1 cellular context compared by ENCODE assay signal in the genomic region with DNA sequence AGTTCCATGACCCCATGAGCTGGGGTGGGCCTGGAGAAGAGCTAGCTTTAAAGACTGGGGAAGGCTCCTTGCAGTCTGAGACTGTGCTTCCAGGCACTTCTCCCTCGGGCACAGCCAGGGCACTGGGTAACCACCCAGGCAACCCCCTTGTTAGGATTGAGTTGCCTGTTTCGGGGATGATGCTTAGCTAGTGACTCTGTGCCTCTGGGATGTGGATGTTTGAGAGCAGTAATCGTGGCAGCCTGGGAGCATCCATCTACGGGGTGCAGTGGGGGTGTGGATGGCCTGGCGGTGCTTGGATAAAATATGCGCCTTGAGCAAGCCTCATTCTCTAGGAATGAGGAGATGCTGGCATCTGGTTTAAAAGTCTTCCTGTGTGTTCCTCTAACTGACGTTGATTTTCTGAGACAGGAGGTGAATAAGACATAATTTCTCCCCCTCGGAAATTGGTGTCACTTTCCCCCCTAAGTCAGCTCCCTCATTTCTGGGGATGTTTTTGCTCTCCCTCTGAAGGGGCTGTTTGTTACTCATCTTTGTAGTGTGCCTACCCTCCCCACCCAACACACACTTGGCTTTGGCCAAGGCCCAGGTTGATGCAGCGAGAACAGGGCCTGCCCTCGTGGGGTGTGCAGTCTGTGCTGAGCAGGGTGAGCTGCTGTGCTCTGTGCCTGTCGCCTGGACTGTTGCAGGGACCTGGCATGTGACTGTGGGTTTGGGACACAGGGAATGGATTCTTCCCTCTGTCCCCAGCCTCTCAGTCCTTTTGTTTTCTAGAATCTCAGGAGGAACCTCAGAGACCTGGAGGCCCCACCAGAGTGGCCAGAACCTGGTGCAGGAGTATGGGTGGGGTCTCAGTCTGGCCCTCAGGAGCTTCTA.
TF ChIP-seq lines count a peak whose summit lies in the region.

No MANE protein-coding gene starts in this region.

TF ChIP-seq in HepG2, 621 proteins besides CTCF, POLR2A, EP300 and RAD21 (continued from another document and continues in another):
- TF ChIP-seq, protein P1, sequence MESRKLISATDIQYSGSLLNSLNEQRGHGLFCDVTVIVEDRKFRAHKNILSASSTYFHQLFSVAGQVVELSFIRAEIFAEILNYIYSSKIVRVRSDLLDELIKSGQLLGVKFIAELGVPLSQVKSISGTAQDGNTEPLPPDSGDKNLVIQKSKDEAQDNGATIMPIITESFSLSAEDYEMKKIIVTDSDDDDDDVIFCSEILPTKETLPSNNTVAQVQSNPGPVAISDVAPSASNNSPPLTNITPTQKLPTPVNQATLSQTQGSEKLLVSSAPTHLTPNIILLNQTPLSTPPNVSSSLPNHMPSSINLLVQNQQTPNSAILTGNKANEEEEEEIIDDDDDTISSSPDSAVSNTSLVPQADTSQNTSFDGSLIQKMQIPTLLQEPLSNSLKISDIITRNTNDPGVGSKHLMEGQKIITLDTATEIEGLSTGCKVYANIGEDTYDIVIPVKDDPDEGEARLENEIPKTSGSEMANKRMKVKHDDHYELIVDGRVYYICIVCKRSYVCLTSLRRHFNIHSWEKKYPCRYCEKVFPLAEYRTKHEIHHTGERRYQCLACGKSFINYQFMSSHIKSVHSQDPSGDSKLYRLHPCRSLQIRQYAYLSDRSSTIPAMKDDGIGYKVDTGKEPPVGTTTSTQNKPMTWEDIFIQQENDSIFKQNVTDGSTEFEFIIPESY (CRISPR knock-in tag; IDR thresholded peaks at IDR 0.05) = peak; percentile 57; the same call in 1 of the 2 replicates
- TF ChIP-seq ZNF552 (CRISPR knock-in tag; IDR thresholded peaks at IDR 0.05; ENCODE audit: borderline replicate concordance) (no peak), POLR2AphosphoS2 (IDR thresholded peaks at IDR 0.05; ENCODE audit: low read depth, low read length) (no peak), ZNF562 (CRISPR knock-in tag; IDR thresholded peaks at IDR 0.05; ENCODE audit: borderline replicate concordance) (no peak), ATRX (CRISPR knock-in tag; IDR thresholded peaks at IDR 0.05; ENCODE audit: borderline replicate concordance) (no peak), MAZ (IDR thresholded peaks at IDR 0.05; ENCODE audit: borderline replicate concordance, low read depth, low read length) (no peak), MAZ (CRISPR knock-in tag; IDR thresholded peaks at IDR 0.05; ENCODE audit: low read depth) (no peak), ZNF83 (CRISPR knock-in tag; IDR thresholded peaks at IDR 0.05; ENCODE audit: borderline replicate concordance) (no peak), KDM4B (CRISPR knock-in tag; IDR thresholded peaks at IDR 0.05) (no peak), TEAD3 (CRISPR knock-in tag; optimal IDR thresholded peaks at IDR 0.05; ENCODE audit: borderline replicate concordance) (no peak), ZNF761 (CRISPR knock-in tag; conservative IDR thresholded peaks at IDR 0.05) (0 out of 2 replicates have a peak, but pooled peaks have one; percentile 14), PITX1 (CRISPR knock-in tag; IDR thresholded peaks at IDR 0.05) (no peak), DPF2 (CRISPR knock-in tag; IDR thresholded peaks at IDR 0.05; ENCODE audit: borderline replicate concordance, low read depth) (no peak), PCBP1 (IDR thresholded peaks at IDR 0.05; ENCODE audit: borderline replicate concordance, low read depth, low read length) (no peak), SPEN (CRISPR knock-in tag; IDR thresholded peaks at IDR 0.05; ENCODE audit: low read depth) (no peak), ZFP36L1 (CRISPR knock-in tag; IDR thresholded peaks at IDR 0.05) (no peak), ZSCAN25 (CRISPR knock-in tag; IDR thresholded peaks at IDR 0.05) (0 out of 2 replicates have a peak, but pooled peaks have one; percentile 4), ZNF180 (CRISPR knock-in tag; IDR thresholded peaks at IDR 0.05; ENCODE audit: borderline replicate concordance, low read depth) (no peak), PAX8 (CRISPR knock-in tag; IDR thresholded peaks at IDR 0.05; ENCODE audit: borderline replicate concordance) (no peak), BHLHE40 (IDR thresholded peaks at IDR 0.05; ENCODE audit: low read length) (no peak), ISX (CRISPR knock-in tag; conservative IDR thresholded peaks at IDR 0.05) (no peak), KDM1A (CRISPR knock-in tag; IDR thresholded peaks at IDR 0.05) (no peak), ZNF12 (CRISPR knock-in tag; IDR thresholded peaks at IDR 0.05) (no peak), ZNF747 (CRISPR knock-in tag; IDR thresholded peaks at IDR 0.05; ENCODE audit: borderline replicate concordance) (no peak), ZNF350 (CRISPR knock-in tag; IDR thresholded peaks at IDR 0.05; ENCODE audit: borderline replicate concordance, low read depth) (no peak), NR3C1 (CRISPR knock-in tag; IDR thresholded peaks at IDR 0.05) (no peak), ZNF232 (CRISPR knock-in tag; IDR thresholded peaks at IDR 0.05; ENCODE audit: borderline replicate concordance) (no peak), U2AF2 (IDR thresholded peaks at IDR 0.05; ENCODE audit: low read depth, low read length) (no peak), MNT (IDR thresholded peaks at IDR 0.05) (no peak), MATR3 (CRISPR knock-in tag; IDR thresholded peaks at IDR 0.05) (no peak), TRAFD1 (CRISPR knock-in tag; IDR thresholded peaks at IDR 0.05; ENCODE audit: borderline replicate concordance) (no peak), CREBL2 (CRISPR knock-in tag; IDR thresholded peaks at IDR 0.05; ENCODE audit: borderline replicate concordance) (no peak), ZSCAN12 (CRISPR knock-in tag; IDR thresholded peaks at IDR 0.05) (no peak)
- TF ChIP-seq, protein P2, sequence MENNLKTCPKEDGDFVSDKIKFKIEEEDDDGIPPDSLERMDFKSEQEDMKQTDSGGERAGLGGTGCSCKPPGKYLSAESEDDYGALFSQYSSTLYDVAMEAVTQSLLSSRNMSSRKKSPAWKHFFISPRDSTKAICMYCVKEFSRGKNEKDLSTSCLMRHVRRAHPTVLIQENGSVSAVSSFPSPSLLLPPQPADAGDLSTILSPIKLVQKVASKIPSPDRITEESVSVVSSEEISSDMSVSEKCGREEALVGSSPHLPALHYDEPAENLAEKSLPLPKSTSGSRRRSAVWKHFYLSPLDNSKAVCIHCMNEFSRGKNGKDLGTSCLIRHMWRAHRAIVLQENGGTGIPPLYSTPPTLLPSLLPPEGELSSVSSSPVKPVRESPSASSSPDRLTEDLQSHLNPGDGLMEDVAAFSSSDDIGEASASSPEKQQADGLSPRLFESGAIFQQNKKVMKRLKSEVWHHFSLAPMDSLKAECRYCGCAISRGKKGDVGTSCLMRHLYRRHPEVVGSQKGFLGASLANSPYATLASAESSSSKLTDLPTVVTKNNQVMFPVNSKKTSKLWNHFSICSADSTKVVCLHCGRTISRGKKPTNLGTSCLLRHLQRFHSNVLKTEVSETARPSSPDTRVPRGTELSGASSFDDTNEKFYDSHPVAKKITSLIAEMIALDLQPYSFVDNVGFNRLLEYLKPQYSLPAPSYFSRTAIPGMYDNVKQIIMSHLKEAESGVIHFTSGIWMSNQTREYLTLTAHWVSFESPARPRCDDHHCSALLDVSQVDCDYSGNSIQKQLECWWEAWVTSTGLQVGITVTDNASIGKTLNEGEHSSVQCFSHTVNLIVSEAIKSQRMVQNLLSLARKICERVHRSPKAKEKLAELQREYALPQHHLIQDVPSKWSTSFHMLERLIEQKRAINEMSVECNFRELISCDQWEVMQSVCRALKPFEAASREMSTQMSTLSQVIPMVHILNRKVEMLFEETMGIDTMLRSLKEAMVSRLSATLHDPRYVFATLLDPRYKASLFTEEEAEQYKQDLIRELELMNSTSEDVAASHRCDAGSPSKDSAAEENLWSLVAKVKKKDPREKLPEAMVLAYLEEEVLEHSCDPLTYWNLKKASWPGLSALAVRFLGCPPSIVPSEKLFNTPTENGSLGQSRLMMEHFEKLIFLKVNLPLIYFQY (CRISPR knock-in tag; IDR thresholded peaks at IDR 0.05; ENCODE audit: borderline replicate concordance) = no peak
- TF ChIP-seq, protein P3, sequence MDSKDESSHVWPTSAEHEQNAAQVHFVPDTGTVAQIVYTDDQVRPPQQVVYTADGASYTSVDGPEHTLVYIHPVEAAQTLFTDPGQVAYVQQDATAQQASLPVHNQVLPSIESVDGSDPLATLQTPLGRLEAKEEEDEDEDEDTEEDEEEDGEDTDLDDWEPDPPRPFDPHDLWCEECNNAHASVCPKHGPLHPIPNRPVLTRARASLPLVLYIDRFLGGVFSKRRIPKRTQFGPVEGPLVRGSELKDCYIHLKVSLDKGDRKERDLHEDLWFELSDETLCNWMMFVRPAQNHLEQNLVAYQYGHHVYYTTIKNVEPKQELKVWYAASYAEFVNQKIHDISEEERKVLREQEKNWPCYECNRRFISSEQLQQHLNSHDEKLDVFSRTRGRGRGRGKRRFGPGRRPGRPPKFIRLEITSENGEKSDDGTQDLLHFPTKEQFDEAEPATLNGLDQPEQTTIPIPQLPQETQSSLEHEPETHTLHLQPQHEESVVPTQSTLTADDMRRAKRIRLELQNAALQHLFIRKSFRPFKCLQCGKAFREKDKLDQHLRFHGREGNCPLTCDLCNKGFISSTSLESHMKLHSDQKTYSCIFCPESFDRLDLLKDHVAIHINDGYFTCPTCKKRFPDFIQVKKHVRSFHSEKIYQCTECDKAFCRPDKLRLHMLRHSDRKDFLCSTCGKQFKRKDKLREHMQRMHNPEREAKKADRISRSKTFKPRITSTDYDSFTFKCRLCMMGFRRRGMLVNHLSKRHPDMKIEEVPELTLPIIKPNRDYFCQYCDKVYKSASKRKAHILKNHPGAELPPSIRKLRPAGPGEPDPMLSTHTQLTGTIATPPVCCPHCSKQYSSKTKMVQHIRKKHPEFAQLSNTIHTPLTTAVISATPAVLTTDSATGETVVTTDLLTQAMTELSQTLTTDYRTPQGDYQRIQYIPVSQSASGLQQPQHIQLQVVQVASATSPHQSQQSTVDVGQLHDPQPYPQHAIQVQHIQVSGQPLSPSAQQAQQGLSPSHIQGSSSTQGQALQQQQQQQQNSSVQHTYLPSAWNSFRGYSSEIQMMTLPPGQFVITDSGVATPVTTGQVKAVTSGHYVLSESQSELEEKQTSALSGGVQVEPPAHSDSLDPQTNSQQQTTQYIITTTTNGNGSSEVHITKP (CRISPR knock-in tag; IDR thresholded peaks at IDR 0.05; ENCODE audit: low read depth) = peak; percentile 89; the same call in 1 of the 2 replicates
- TF ChIP-seq, protein P4, sequence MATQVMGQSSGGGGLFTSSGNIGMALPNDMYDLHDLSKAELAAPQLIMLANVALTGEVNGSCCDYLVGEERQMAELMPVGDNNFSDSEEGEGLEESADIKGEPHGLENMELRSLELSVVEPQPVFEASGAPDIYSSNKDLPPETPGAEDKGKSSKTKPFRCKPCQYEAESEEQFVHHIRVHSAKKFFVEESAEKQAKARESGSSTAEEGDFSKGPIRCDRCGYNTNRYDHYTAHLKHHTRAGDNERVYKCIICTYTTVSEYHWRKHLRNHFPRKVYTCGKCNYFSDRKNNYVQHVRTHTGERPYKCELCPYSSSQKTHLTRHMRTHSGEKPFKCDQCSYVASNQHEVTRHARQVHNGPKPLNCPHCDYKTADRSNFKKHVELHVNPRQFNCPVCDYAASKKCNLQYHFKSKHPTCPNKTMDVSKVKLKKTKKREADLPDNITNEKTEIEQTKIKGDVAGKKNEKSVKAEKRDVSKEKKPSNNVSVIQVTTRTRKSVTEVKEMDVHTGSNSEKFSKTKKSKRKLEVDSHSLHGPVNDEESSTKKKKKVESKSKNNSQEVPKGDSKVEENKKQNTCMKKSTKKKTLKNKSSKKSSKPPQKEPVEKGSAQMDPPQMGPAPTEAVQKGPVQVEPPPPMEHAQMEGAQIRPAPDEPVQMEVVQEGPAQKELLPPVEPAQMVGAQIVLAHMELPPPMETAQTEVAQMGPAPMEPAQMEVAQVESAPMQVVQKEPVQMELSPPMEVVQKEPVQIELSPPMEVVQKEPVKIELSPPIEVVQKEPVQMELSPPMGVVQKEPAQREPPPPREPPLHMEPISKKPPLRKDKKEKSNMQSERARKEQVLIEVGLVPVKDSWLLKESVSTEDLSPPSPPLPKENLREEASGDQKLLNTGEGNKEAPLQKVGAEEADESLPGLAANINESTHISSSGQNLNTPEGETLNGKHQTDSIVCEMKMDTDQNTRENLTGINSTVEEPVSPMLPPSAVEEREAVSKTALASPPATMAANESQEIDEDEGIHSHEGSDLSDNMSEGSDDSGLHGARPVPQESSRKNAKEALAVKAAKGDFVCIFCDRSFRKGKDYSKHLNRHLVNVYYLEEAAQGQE (IDR thresholded peaks at IDR 0.05; ENCODE audit: borderline replicate concordance in 1 of 2, low read depth in 1 of 2, low read length in 2 of 2) = no peak
- TF ChIP-seq, protein P5, sequence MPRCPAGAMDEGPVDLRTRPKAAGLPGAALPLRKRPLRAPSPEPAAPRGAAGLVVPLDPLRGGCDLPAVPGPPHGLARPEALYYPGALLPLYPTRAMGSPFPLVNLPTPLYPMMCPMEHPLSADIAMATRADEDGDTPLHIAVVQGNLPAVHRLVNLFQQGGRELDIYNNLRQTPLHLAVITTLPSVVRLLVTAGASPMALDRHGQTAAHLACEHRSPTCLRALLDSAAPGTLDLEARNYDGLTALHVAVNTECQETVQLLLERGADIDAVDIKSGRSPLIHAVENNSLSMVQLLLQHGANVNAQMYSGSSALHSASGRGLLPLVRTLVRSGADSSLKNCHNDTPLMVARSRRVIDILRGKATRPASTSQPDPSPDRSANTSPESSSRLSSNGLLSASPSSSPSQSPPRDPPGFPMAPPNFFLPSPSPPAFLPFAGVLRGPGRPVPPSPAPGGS (CRISPR knock-in tag; IDR thresholded peaks at IDR 0.05) = no peak
